Comparison of ENCODE assay signal across 9 cellular contexts in genomic region chr4:101020956-101021355, GRCh38.
DNase-seq lines count a peak whose midpoint lies in the region; ATAC-seq and TF ChIP-seq lines count a peak whose summit lies in the region.
"Had no signal": no experiment of that assay in that cellular context is flagged by ENCODE, and none has a peak within 500 bp of the region (broad histone marks: within the 10 kb centered on the region; RNA-seq: fewer than 3 reads in every experiment).

No MANE protein-coding gene starts in this region.

- H3K4me1 Mint-ChIP-seq in nephron progenitor cell = no peaks in the 10 kb centered on the region

- ATAC-seq in GM19043 (IDR thresholded peaks at IDR 0.05; ENCODE audit: low read depth, unreplicated experiment) (peak; percentile 47), HG03108 (IDR thresholded peaks at IDR 0.05; ENCODE audit: unreplicated experiment) (peak; percentile 49), SK-N-SH treated with all-trans-retinoic acid at 6 μM for 48 hours (peak; percentile 95)

- no peaks in the 10 kb centered on the region for H3K9me3 Mint-ChIP-seq in nephron progenitor cell

- TF ChIP-seq CTCF in C4-2B (conservative IDR thresholded peaks at IDR 0.05) = no peak
- TF ChIP-seq CTCF in nephron progenitor cell (IDR thresholded peaks at IDR 0.05) = no peak

- DNase-seq in glomerular endothelial cell (ENCODE audit: extremely low read depth, low read depth, low spot score) (peak; percentile 72), nephron progenitor cell (no peak)
- no peak for DNase-seq in stimulated activated CD4-positive, alpha-beta T cell treated with anti-CD3 and anti-CD28 coated beads, Interleukin-2, amount 100 ng/mL, for 48 hours
- no peak for DNase-seq in stimulated activated CD4-positive, alpha-beta T cell treated with anti-CD3 and anti-CD28 coated beads, Interleukin-2, amount 100 ng/mL, for 24 hours

- H3K27me3 Mint-ChIP-seq in nephron progenitor cell (ENCODE audit: low read depth, poor library complexity) = no peaks in the 10 kb centered on the region

- no peak overlapping the region for H3K4me3 Mint-ChIP-seq in nephron progenitor cell
- H3K4me3 Mint-ChIP-seq: IgD-negative memory B cell had no signal

- H3K36me3 Mint-ChIP-seq in nephron progenitor cell (ENCODE audit: low read depth) = peaks cover 14% of the 10 kb centered on the region

- H3K27ac ChIP-seq in C4-2B = peak overlapping the region; percentile 21; the same call in 1 of the 2 replicates

- H3K27ac Mint-ChIP-seq in nephron progenitor cell = no peak overlapping the region

TF ChIP-seq in SK-N-SH treated with all-trans-retinoic acid at 6 μM for 48 hours, 23 proteins besides CTCF, POLR2A, EP300 and RAD21:
- TF ChIP-seq CREB5 (CRISPR knock-in tag; IDR thresholded peaks at IDR 0.05; ENCODE audit: low read depth) (no peak), TCF4 (CRISPR knock-in tag; IDR thresholded peaks at IDR 0.05; ENCODE audit: borderline replicate concordance) (no peak), BACH2 (CRISPR knock-in tag; IDR thresholded peaks at IDR 0.05; ENCODE audit: borderline replicate concordance) (no peak), SNAI2 (CRISPR knock-in tag; IDR thresholded peaks at IDR 0.05) (no peak), TSHZ2 (CRISPR knock-in tag; IDR thresholded peaks at IDR 0.05) (no peak), ISL1 (CRISPR knock-in tag; IDR thresholded peaks at IDR 0.05) (no peak), ESRRG (CRISPR knock-in tag; IDR thresholded peaks at IDR 0.05) (no peak), ZC3H10 (CRISPR knock-in tag; IDR thresholded peaks at IDR 0.05) (no peak), ZNF8 (CRISPR knock-in tag; IDR thresholded peaks at IDR 0.05) (no peak), POU6F1 (CRISPR knock-in tag; IDR thresholded peaks at IDR 0.05; ENCODE audit: borderline replicate concordance, low read depth) (no peak), PATZ1 (CRISPR knock-in tag; IDR thresholded peaks at IDR 0.05; ENCODE audit: borderline replicate concordance) (no peak), ARNTL (CRISPR knock-in tag; IDR thresholded peaks at IDR 0.05; ENCODE audit: borderline replicate concordance, low read depth) (no peak), PPARA (CRISPR knock-in tag; IDR thresholded peaks at IDR 0.05; ENCODE audit: borderline replicate concordance) (no peak), OSR1 (CRISPR knock-in tag; IDR thresholded peaks at IDR 0.05) (no peak), ZFP3 (CRISPR knock-in tag; IDR thresholded peaks at IDR 0.05) (no peak), GLIS3 (CRISPR knock-in tag; IDR thresholded peaks at IDR 0.05) (no peak), CSRNP3 (CRISPR knock-in tag; IDR thresholded peaks at IDR 0.05) (no peak), CSDC2 (CRISPR knock-in tag; IDR thresholded peaks at IDR 0.05) (no peak), ZNF565 (CRISPR knock-in tag; conservative IDR thresholded peaks at IDR 0.05; ENCODE audit: low read depth) (no peak), RARB (CRISPR knock-in tag; IDR thresholded peaks at IDR 0.05) (no peak)
TF ChIP-seq in SK-N-SH treated with all-trans-retinoic acid at 6 μM for 48 hours: peak in this region for 0.
